11 cellular contexts compared by ENCODE assay signal in the genomic region with DNA sequence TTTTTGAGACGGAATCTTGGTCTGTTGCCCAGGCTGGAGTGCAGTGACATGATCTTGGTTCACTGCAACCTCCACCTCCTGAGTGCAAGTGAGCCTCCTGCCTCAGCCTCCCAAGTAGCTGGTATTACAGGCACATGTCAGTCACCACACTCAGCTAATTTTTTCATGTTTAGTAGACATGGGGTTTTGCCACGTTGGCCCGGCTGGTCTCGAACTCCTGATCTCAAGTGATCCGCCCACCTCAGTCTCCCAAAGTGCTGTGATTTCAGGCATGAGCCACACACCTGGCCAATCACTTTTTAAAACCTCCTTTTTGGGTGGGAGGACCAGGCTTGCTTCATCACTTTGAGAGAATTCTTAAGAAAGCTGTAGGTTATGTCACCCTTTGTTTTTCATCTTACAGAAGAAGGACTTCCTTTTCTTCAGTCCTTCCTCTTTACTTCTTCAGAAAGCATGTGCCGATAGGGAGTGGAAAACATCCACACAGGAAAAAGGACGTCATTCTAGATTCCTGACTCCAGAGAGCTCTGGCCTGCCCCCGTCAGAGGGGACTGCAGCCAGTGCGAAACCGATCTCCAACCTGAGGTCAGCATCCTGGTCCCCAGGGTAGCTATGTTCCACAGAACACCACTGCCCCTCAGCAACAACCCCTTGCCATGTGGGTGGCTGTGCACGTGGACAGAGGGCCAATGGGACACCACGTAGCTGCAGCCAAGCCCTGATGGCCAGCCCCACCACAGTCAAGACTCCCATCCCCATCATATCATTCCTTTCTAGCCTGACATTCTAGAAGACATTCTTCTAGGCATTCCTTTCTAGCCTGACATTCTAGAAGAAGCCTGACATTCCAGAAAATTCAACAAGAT. TPM values are rescaled to one million over a fixed set of nuclear protein-coding genes. Genes with fewer than 3 reads are reported as not detected.
DNase-seq lines count a peak whose midpoint lies in the region; ATAC-seq and TF ChIP-seq lines count a peak whose summit lies in the region.
"Had no signal": no experiment of that assay in that cellular context is flagged by ENCODE, and none has a peak within 500 bp of the region (broad histone marks: within the 10 kb centered on the region; RNA-seq: fewer than 3 reads in every experiment).

No MANE protein-coding gene starts in this region.

- H3K27ac ChIP-seq in adrenal gland (peak overlapping the region in 2 of 5 donors; percentile 36 to 76), right lobe of liver (no peak overlapping the region), transverse colon (peak overlapping the region in 1 of 4 donors; percentile 6)
- H3K27ac ChIP-seq: uterus had no signal

- no peaks in the 10 kb centered on the region for H3K36me3 ChIP-seq in adrenal gland (replicated peaks in 1 of 2)
- no peaks in the 10 kb centered on the region for H3K36me3 ChIP-seq in right lobe of liver
- H3K36me3 ChIP-seq in transverse colon = no peaks in the 10 kb centered on the region
- H3K36me3 ChIP-seq: uterus had no signal

- no peak for TF ChIP-seq POLR2A in adrenal gland (IDR thresholded peaks at IDR 0.05)
- no peak for TF ChIP-seq POLR2A in right lobe of liver (IDR thresholded peaks at IDR 0.05)
- no peak for TF ChIP-seq POLR2A in transverse colon (IDR thresholded peaks at IDR 0.05)

- peaks cover 12% of the 10 kb centered on the region for H3K4me1 Mint-ChIP-seq in activated CD8-positive, alpha-beta T cell treated with anti-CD3 and anti-CD28 coated beads, Interleukin-2, amount 10 ng/mL, durations not matched to agents 7 days and 5 days (ENCODE audit: low read depth)
- peaks cover 23% of the 10 kb centered on the region for H3K4me1 Mint-ChIP-seq in activated CD8-positive, alpha-beta T cell treated with anti-CD3 and anti-CD28 coated beads for 36 hours (ENCODE audit: low read depth)
- H3K4me1 Mint-ChIP-seq in T-helper 2 cell treated with Interferon-gamma antibody and Interleukin-4, amounts not matched to agents 5 μg/mL and 100 μg/mL, for 36 hours (ENCODE audit: low read depth) = peaks cover 5% of the 10 kb centered on the region

- DNase-seq in activated CD8-positive, alpha-beta T cell treated with anti-CD3 and anti-CD28 coated beads, Interleukin-2, amount 10 ng/mL, durations not matched to agents 7 days and 5 days = no peak
- DNase-seq in activated CD8-positive, alpha-beta T cell treated with anti-CD3 and anti-CD28 coated beads for 36 hours = no peak
- peak in 5 of 7 donors; percentile 32 to 55 (median 44) for DNase-seq in adrenal gland
- peak in 1 of 3 donors; percentile 64 for DNase-seq in right lobe of liver
- DNase-seq in transverse colon = peak; percentile 20
- DNase-seq in epidermal melanocyte (ENCODE audit: insufficient read length, low spot score) = no peak
- DNase-seq in T-helper 2 cell treated with Interferon-gamma antibody and Interleukin-4, amounts not matched to agents 5 μg/mL and 100 μg/mL, for 36 hours (ENCODE audit: low spot score) = no peak
- no peak for DNase-seq in effector CD4-positive, alpha-beta T cell
- DNase-seq: uterus had no signal

- intact Hi-C loops in activated CD8-positive, alpha-beta T cell treated with anti-CD3 and anti-CD28 coated beads for 36 hours (cut with micrococcal nuclease) = no loop called here
- intact Hi-C loops in adrenal gland (cut with DNase I) = no loop called here
- intact Hi-C loops in right lobe of liver (cut with DNase I) = no loop called here
- intact Hi-C loops in transverse colon (cut with DNase I; ENCODE audit: low total_unique reads) = no loop called here

- H3K9me3 Mint-ChIP-seq in activated CD8-positive, alpha-beta T cell treated with anti-CD3 and anti-CD28 coated beads, Interleukin-2, amount 10 ng/mL, durations not matched to agents 7 days and 5 days (ENCODE audit: insufficient read depth) = no peaks in the 10 kb centered on the region
- no peaks in the 10 kb centered on the region for H3K9me3 Mint-ChIP-seq in activated CD8-positive, alpha-beta T cell treated with anti-CD3 and anti-CD28 coated beads for 36 hours
- no peaks in the 10 kb centered on the region for H3K9me3 Mint-ChIP-seq in T-helper 2 cell treated with Interferon-gamma antibody and Interleukin-4, amounts not matched to agents 5 μg/mL and 100 μg/mL, for 36 hours
- H3K9me3 Mint-ChIP-seq: central memory CD8-positive, alpha-beta T cell; natural killer cell treated with Interleukin-12 subunit alpha and Interleukin-12 subunit beta and Interleukin-15 and Interleukin-18, amount 100 ng/mL, for 72 hours had no signal

- CTCF ChIA-PET in activated CD8-positive, alpha-beta T cell treated with anti-CD3 and anti-CD28 coated beads, Interleukin-2, amount 10 ng/mL, durations not matched to agents 7 days and 5 days (lab: Charles Lee) = interaction anchor here (1.0 to 1.4 kb wide), 2 partner anchors 22 to 116 kb away, joined by 3 to 4 read pairs; partner anchors contain the start of gene NCF2
- CTCF ChIA-PET in activated CD8-positive, alpha-beta T cell treated with anti-CD3 and anti-CD28 coated beads for 36 hours (lab: Charles Lee) = interaction anchor here (0.9 to 3.0 kb wide), 6 partner anchors 11 to 87 kb away, joined by 3 to 13 read pairs (median 4); no protein-coding TSS in a partner anchor

- H3K4me3 Mint-ChIP-seq in activated CD8-positive, alpha-beta T cell treated with anti-CD3 and anti-CD28 coated beads, Interleukin-2, amount 10 ng/mL, durations not matched to agents 7 days and 5 days = no peak overlapping the region
- H3K4me3 Mint-ChIP-seq in activated CD8-positive, alpha-beta T cell treated with anti-CD3 and anti-CD28 coated beads for 36 hours = no peak overlapping the region
- no peak overlapping the region for H3K4me3 Mint-ChIP-seq in T-helper 2 cell treated with Interferon-gamma antibody and Interleukin-4, amounts not matched to agents 5 μg/mL and 100 μg/mL, for 36 hours
- H3K4me3 Mint-ChIP-seq: central memory CD8-positive, alpha-beta T cell; natural killer cell treated with Interleukin-12 subunit alpha and Interleukin-12 subunit beta and Interleukin-15 and Interleukin-18, amount 100 ng/mL, for 72 hours had no signal

- POLR2A ChIA-PET in activated CD8-positive, alpha-beta T cell treated with anti-CD3 and anti-CD28 coated beads, Interleukin-2, amount 10 ng/mL, durations not matched to agents 7 days and 5 days (lab: Charles Lee) = interaction anchor here (0.7 kb wide), 1 partner anchor 8 kb away, joined by 3 read pairs; no protein-coding TSS in a partner anchor
- POLR2A ChIA-PET in activated CD8-positive, alpha-beta T cell treated with anti-CD3 and anti-CD28 coated beads for 36 hours (lab: Charles Lee) = interaction anchor here (0.8 to 3.7 kb wide), 6 partner anchors 10 to 98 kb away, joined by 3 to 19 read pairs (median 3); partner anchors contain the start of genes NCF2 and SMG7

- in situ Hi-C loops in transverse colon (cut with MboI; ENCODE audit: low pct_ligation_motif_present in 1 of 4, low pct_unique_long_range_greater_than_20kb in 1 of 4, low sequenced_read_pairs in 3 of 4) = no loop called here

- TF ChIP-seq EP300 in transverse colon (IDR thresholded peaks at IDR 0.05; ENCODE audit: low read depth) = no peak

- peaks cover 8% of the 10 kb centered on the region for H3K36me3 Mint-ChIP-seq in activated CD8-positive, alpha-beta T cell treated with anti-CD3 and anti-CD28 coated beads, Interleukin-2, amount 10 ng/mL, durations not matched to agents 7 days and 5 days (ENCODE audit: low read depth)
- no peaks in the 10 kb centered on the region for H3K36me3 Mint-ChIP-seq in activated CD8-positive, alpha-beta T cell treated with anti-CD3 and anti-CD28 coated beads for 36 hours (ENCODE audit: low read depth)
- peaks cover 8% of the 10 kb centered on the region for H3K36me3 Mint-ChIP-seq in T-helper 2 cell treated with Interferon-gamma antibody and Interleukin-4, amounts not matched to agents 5 μg/mL and 100 μg/mL, for 36 hours (ENCODE audit: low read depth)
- H3K36me3 Mint-ChIP-seq: natural killer cell treated with Interleukin-12 subunit alpha and Interleukin-12 subunit beta and Interleukin-15 and Interleukin-18, amount 100 ng/mL, for 72 hours had no signal

- peak overlapping the region; percentile 7 for H3K27ac Mint-ChIP-seq in activated CD8-positive, alpha-beta T cell treated with anti-CD3 and anti-CD28 coated beads, Interleukin-2, amount 10 ng/mL, durations not matched to agents 7 days and 5 days
- H3K27ac Mint-ChIP-seq in activated CD8-positive, alpha-beta T cell treated with anti-CD3 and anti-CD28 coated beads for 36 hours = no peak overlapping the region
- no peak overlapping the region for H3K27ac Mint-ChIP-seq in T-helper 2 cell treated with Interferon-gamma antibody and Interleukin-4, amounts not matched to agents 5 μg/mL and 100 μg/mL, for 36 hours

- TF ChIP-seq CTCF in activated CD8-positive, alpha-beta T cell treated with anti-CD3 and anti-CD28 coated beads for 36 hours (IDR thresholded peaks at IDR 0.05) = no peak
- TF ChIP-seq CTCF in adrenal gland (IDR thresholded peaks at IDR 0.05) = no peak
- TF ChIP-seq CTCF in right lobe of liver (IDR thresholded peaks at IDR 0.05) = no peak
- TF ChIP-seq CTCF in transverse colon (IDR thresholded peaks at IDR 0.05) = no peak

- WGBS in adrenal gland, 4 donors = 67 to 80% (median 72%) methylated on average over 11 to 12 of the region's 12 CpGs
- 50% methylated on average over 8 of the region's 12 CpGs for WGBS in right lobe of liver (ENCODE audit: insufficient coverage, low coverage, low lambda C conversion rate, missing lambda C conversion rate)
- WGBS in transverse colon (ENCODE audit: low coverage in 1 of 2), 2 donors = 30 to 79% methylated on average over 2 to 12 of the region's 12 CpGs

- H3K27me3 ChIP-seq in adrenal gland = no peaks in the 10 kb centered on the region
- H3K27me3 ChIP-seq in right lobe of liver = no peaks in the 10 kb centered on the region
- H3K27me3 ChIP-seq in transverse colon = no peaks in the 10 kb centered on the region
- H3K27me3 ChIP-seq: uterus had no signal

- H3K4me1 ChIP-seq in adrenal gland (replicated peaks in 1 of 2) = peaks cover 5 to 15% of the 10 kb centered on the region in 2 donors
- no peaks in the 10 kb centered on the region for H3K4me1 ChIP-seq in right lobe of liver
- peaks cover 0 to 13% (median 3%) of the 10 kb centered on the region in 4 donors for H3K4me1 ChIP-seq in transverse colon
- H3K4me1 ChIP-seq: uterus had no signal

- ATAC-seq in activated CD8-positive, alpha-beta T cell treated with anti-CD3 and anti-CD28 coated beads, Interleukin-2, amount 10 ng/mL, durations not matched to agents 7 days and 5 days = no peak
- no peak for ATAC-seq in activated CD8-positive, alpha-beta T cell treated with anti-CD3 and anti-CD28 coated beads for 36 hours
- ATAC-seq in right lobe of liver = peak; percentile 43 to 69 (median 65)

- H3K9me3 ChIP-seq in adrenal gland (replicated peaks in 1 of 3) = no peaks in the 10 kb centered on the region
- no peaks in the 10 kb centered on the region for H3K9me3 ChIP-seq in right lobe of liver
- H3K9me3 ChIP-seq in transverse colon = no peaks in the 10 kb centered on the region
- H3K9me3 ChIP-seq: uterus had no signal

- H3K4me3 ChIP-seq in adrenal gland = no peak overlapping the region
- no peak overlapping the region for H3K4me3 ChIP-seq in right lobe of liver
- H3K4me3 ChIP-seq in transverse colon = no peak overlapping the region
- H3K4me3 ChIP-seq: uterus had no signal

- no peaks in the 10 kb centered on the region for H3K27me3 Mint-ChIP-seq in activated CD8-positive, alpha-beta T cell treated with anti-CD3 and anti-CD28 coated beads, Interleukin-2, amount 10 ng/mL, durations not matched to agents 7 days and 5 days (ENCODE audit: low read depth)
- H3K27me3 Mint-ChIP-seq in activated CD8-positive, alpha-beta T cell treated with anti-CD3 and anti-CD28 coated beads for 36 hours = no peaks in the 10 kb centered on the region
- no peaks in the 10 kb centered on the region for H3K27me3 Mint-ChIP-seq in T-helper 2 cell treated with Interferon-gamma antibody and Interleukin-4, amounts not matched to agents 5 μg/mL and 100 μg/mL, for 36 hours (ENCODE audit: low read depth)
- H3K27me3 Mint-ChIP-seq: central memory CD8-positive, alpha-beta T cell had no signal

RNA-seq across cellular contexts. Expression of gene NCF2, which starts 21.9 kb away (rescaled TPM):
- total RNA-seq in activated CD8-positive, alpha-beta T cell treated with anti-CD3 and anti-CD28 coated beads, Interleukin-2, amount 10 ng/mL, durations not matched to agents 7 days and 5 days = 10 to 100 TPM in 1 of 2 experiments, 1 to 10 TPM in 1; 9.2 to 10.3 TPM
- 1 to 10 TPM; 4.2 to 4.7 TPM for total RNA-seq in activated CD8-positive, alpha-beta T cell treated with anti-CD3 and anti-CD28 coated beads for 36 hours
- total RNA-seq in adrenal gland = 10 to 100 TPM in 6 of 8 donors, 1 to 10 TPM in 2; 8.0 to 22.7 (median 16.5) TPM
- polyA plus RNA-seq in adrenal gland = 10 to 100 TPM in 1 of 3 donors, 1 to 10 TPM in 2; 4.9 to 13.6 (median 5.6) TPM
- 10 to 100 TPM in 3 of 6 experiments, 1 to 10 TPM in 3; 3.0 to 11.4 (median 7.9) TPM for total RNA-seq in right lobe of liver
- 10 to 100 TPM in 1 of 4 donors, 1 to 10 TPM in 3; 3.8 to 12.7 (median 5.6) TPM for total RNA-seq in transverse colon

Comparison
In these comparisons a context has a peak if more than half of its experiments do, and no peak if none do; other contexts are left out.
1. ATAC-seq: peak in right lobe of liver (4 of 4); none in activated CD8-positive, alpha-beta T cell treated with anti-CD3 and anti-CD28 coated beads, Interleukin-2, amount 10 ng/mL, durations not matched to agents 7 days and 5 days (single experiment) and activated CD8-positive, alpha-beta T cell treated with anti-CD3 and anti-CD28 coated beads for 36 hours (single experiment).
2. DNase-seq: peak in adrenal gland (5 of 7) and transverse colon (single experiment); none in activated CD8-positive, alpha-beta T cell treated with anti-CD3 and anti-CD28 coated beads, Interleukin-2, amount 10 ng/mL, durations not matched to agents 7 days and 5 days (single experiment), activated CD8-positive, alpha-beta T cell treated with anti-CD3 and anti-CD28 coated beads for 36 hours (single experiment), epidermal melanocyte (single experiment), T-helper 2 cell treated with Interferon-gamma antibody and Interleukin-4, amounts not matched to agents 5 μg/mL and 100 μg/mL, for 36 hours (single experiment) and effector CD4-positive, alpha-beta T cell (single experiment).